In genomic region chr4:8199594-8200301, GRCh38 we compare ENCODE assay signal across 1 cellular context.
TF ChIP-seq lines count a peak whose summit lies in the region.

No MANE protein-coding gene starts in this region.

TF ChIP-seq in K562, 482 proteins besides CTCF, POLR2A, EP300 and RAD21 (continued from another document):
- TF ChIP-seq, protein P1, sequence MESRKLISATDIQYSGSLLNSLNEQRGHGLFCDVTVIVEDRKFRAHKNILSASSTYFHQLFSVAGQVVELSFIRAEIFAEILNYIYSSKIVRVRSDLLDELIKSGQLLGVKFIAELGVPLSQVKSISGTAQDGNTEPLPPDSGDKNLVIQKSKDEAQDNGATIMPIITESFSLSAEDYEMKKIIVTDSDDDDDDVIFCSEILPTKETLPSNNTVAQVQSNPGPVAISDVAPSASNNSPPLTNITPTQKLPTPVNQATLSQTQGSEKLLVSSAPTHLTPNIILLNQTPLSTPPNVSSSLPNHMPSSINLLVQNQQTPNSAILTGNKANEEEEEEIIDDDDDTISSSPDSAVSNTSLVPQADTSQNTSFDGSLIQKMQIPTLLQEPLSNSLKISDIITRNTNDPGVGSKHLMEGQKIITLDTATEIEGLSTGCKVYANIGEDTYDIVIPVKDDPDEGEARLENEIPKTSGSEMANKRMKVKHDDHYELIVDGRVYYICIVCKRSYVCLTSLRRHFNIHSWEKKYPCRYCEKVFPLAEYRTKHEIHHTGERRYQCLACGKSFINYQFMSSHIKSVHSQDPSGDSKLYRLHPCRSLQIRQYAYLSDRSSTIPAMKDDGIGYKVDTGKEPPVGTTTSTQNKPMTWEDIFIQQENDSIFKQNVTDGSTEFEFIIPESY (CRISPR knock-in tag; IDR thresholded peaks at IDR 0.05): peak; percentile 62; the same call in 1 of the 2 replicates
- TF ChIP-seq ZNF740 (CRISPR knock-in tag; IDR thresholded peaks at IDR 0.05): peak; percentile 33; the same call in 1 of the 2 replicates
- no peak for TF ChIP-seq ZNF740 (tag; IDR thresholded peaks at IDR 0.05)
- no peak for TF ChIP-seq PBX2 (CRISPR knock-in tag; IDR thresholded peaks at IDR 0.05; ENCODE audit: low read depth)
- TF ChIP-seq PBX2 (tag; conservative IDR thresholded peaks at IDR 0.05; ENCODE audit: low read depth): no peak
